In the genomic region with DNA sequence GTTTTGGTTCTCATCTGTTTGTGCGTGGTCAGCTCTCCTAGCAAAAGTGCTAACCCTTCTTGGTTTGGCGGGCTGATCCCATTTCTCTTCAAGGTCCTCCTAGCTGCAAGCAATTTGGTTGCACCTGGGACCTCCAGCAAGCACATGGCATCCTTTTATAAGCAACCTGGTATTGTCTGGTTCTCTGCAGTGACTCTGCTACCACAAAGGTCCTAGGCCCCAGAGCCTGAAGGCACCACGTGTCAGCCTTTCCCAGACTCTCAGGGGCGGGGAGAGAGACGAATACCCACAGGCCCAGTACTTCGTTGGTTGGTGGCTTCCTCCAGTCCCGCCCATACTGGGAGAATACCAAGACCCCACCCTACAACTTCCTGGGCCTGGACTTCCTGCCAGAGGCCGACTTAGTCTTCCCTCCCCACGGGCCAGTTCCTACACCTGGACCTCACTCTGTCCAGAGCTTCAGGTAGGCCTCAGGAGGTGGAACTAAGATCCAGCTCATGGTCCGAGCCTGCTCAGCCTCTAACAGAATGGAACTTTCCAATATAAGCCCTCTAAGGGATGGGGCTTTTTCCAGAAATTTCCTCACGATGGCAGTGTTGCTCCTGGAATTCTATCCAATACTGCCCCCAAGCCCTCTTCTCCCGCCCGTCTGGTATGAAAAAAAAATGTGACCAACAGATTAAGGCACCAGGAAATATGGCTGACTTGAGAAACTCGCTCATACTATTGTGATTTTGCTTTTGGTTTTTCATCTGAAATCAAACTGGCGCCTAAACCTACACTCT, we compare ENCODE assay signal across 8 cellular contexts.
DNase-seq lines count a peak whose midpoint lies in the region; ATAC-seq lines count a peak whose summit lies in the region.

No MANE protein-coding gene starts in this region.

- H3K4me1 Mint-ChIP-seq in T-cell, result peaks cover 25 to 31% (median 31%) of the 10 kb centered on the region in 3 donors

- CTCF ChIA-PET in T-cell (lab: Charles Lee), result no interaction called here

- DNase-seq in GM03348 (ENCODE audit: low spot score) (peak; percentile 19), HCEC 1CT (peak; percentile 47), NCI-H1092 treated with DMSO at 0.1 percent for 48 hours (lab: John Stamatoyannopoulos, UW) (peak; percentile 94), T-cell (peak in 24 of 34 experiments; percentile 8 to 63 (median 32)), left colon (peak; percentile 61 to 75), germinal center (ENCODE audit: low spot score) (no peak)
- peak; percentile 48 for DNase-seq in stimulated activated CD4-positive, alpha-beta T cell treated with anti-CD3 and anti-CD28 coated beads, Interleukin-4, amount 100 ng/mL, for 24 hours

- POLR2A ChIA-PET in T-cell (lab: Charles Lee), result interaction anchor here in 1 of 2 donors (0.5 kb wide), 1 partner anchor 802 kb away, joined by 4 read pairs; no protein-coding TSS in a partner anchor

- peak overlapping the region; percentile 60 to 77 for H3K27ac Mint-ChIP-seq in T-cell

- no peaks in the 10 kb centered on the region for H3K36me3 Mint-ChIP-seq in T-cell

- intact Hi-C loops in left colon (cut with DNase I, micrococcal nuclease), result no loop called here

- peak; percentile 63 to 79 (median 74) for ATAC-seq in T-cell (replicated peaks in 1 of 4)
- peak; percentile 94 for ATAC-seq in left colon

- H3K9me3 Mint-ChIP-seq in T-cell, result no peaks in the 10 kb centered on the region

- H3K27me3 Mint-ChIP-seq in T-cell, result no peaks in the 10 kb centered on the region

- peak overlapping the region; percentile 25 to 56 (median 51) for H3K4me3 Mint-ChIP-seq in T-cell

- peak overlapping the region; percentile 66 for H3K27ac ChIP-seq in cingulate gyrus (ENCODE audit: low read depth, low read length)
